ENCODE assay signal across 26 cellular contexts in the genomic region with DNA sequence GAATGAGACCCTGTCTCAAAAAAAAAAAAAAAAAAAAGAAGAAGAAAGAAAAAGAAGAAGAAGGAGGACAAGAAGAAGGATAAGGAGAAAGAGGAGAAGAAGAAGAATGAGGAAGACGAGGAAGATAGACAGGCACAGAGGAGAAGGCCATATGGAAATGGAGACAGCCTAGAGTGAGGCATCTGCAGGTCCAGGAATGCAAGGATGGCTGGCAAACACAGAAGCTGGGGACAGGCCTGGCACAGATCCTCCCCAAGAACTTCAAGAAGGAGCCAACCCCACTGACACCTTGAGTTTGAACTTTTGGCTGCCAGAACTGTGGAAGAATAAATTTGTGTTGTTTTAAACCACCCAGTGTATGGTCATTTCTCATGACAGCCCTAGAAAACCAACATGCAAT. TPM values are rescaled to one million over a fixed set of nuclear protein-coding genes. Genes with fewer than 3 reads are reported as not detected.
DNase-seq lines count a peak whose midpoint lies in the region; ATAC-seq, FAIRE-seq and TF ChIP-seq lines count a peak whose summit lies in the region.
"Had no signal": no experiment of that assay in that cellular context is flagged by ENCODE, and none has a peak within 500 bp of the region (broad histone marks: within the 10 kb centered on the region; RNA-seq: fewer than 3 reads in every experiment).

No MANE protein-coding gene starts in this region.

- no peak for DNase-seq in T-helper 17 cell
- DNase-seq in H1 (ENCODE audit: low read depth in 1 of 2, low spot score in 2 of 2), result no peak
- DNase-seq in posterior vena cava (ENCODE audit: low spot score), result no peak
- DNase-seq in stimulated activated CD4-positive, alpha-beta T cell treated with anti-CD3 and anti-CD28 coated beads, Interleukin-4, amount 100 ng/mL, for 24 hours, result no peak
- no peak for DNase-seq in effector CD8-positive, alpha-beta T cell (lab: John Stamatoyannopoulos, UW)
- DNase-seq: 8988T; ACHN; BE2C; C1 segment of cervical spinal cord; CD4-positive, alpha-beta memory T cell; CD4-positive, CD25-positive, alpha-beta regulatory T cell; CD8-positive, alpha-beta memory T cell; COR-L47; DMS 273 treated with DMSO at 0.1 percent for 48 hours; DMS153; DMS53; DMS79; DND-41; EL; GDM1 had no signal

- H3K56ac ChIP-seq in H1 (replicated peaks; ENCODE audit: insufficient read length, low read depth, low read length), result no peak overlapping the region

- H4K20me1 ChIP-seq in H1 (replicated peaks in 1 of 2; ENCODE audit: control insufficient read depth in 1 of 2, insufficient read depth in 2 of 2, low read length in 2 of 2), result no peaks in the 10 kb centered on the region
- H4K20me1 ChIP-seq: BLaER1 had no signal

- H2BK120ac ChIP-seq in H1 (replicated peaks; ENCODE audit: low read depth, low read length), result no peak overlapping the region

- H2BK20ac ChIP-seq in H1 (ENCODE audit: low read length), result no peak overlapping the region

- no peak overlapping the region; the same call in 1 of the 2 replicates for H4K8ac ChIP-seq in H1 (ENCODE audit: extremely low read depth, insufficient read depth, low read length)

- POLR2A ChIA-PET in H1 (lab: Charles Lee; ENCODE audit: partially characterized antibody), result interaction anchor here (1.1 kb wide), 1 partner anchor 224 kb away, joined by 3 read pairs; the partner anchor contains the start of gene DDIT4

- H3K27ac Mint-ChIP-seq in T-helper 17 cell, result peak overlapping the region; percentile 87

- no peak overlapping the region for H2BK5ac ChIP-seq in H1 (ENCODE audit: low read depth, low read length)

- WGBS in H1 (ENCODE audit: extremely low coverage in 1 of 2, insufficient coverage in 1 of 2, insufficient read length in 1 of 2, insufficient replicate concordance in 2 of 2, low coverage in 1 of 2, low lambda C conversion rate in 2 of 2, missing lambda C conversion rate in 1 of 2), 2 experiments, result 80% methylated on average over 1 of the region's 1 CpG; no CpG with 5 or more reads in 1 of the 2 experiments

- no peaks in the 10 kb centered on the region for H3K36me3 Mint-ChIP-seq in T-helper 17 cell (ENCODE audit: low read depth)
- H3K36me3 Mint-ChIP-seq: CD14-positive monocyte; CD4-positive, alpha-beta memory T cell; CD4-positive, CD25-positive, alpha-beta regulatory T cell; CD8-positive, alpha-beta memory T cell had no signal

- no peak overlapping the region for H3K18ac ChIP-seq in H1 (ENCODE audit: extremely low read depth, low read length)

- no peaks in the 10 kb centered on the region for H3K23me2 ChIP-seq in H1 (ENCODE audit: low read depth, low read length)

- H3K9me3 ChIP-seq in T-helper 17 cell (ENCODE audit: control insufficient read depth, low read length, poor library complexity, severe bottlenecking) (no peaks in the 10 kb centered on the region), H1 (ENCODE audit: insufficient read depth in 2 of 2, low read depth in 1 of 2, low read length in 1 of 2) (0 out of 4 replicates have a peak, but pooled peaks cover 0 to 4% of the 10 kb centered on the region in 2 experiments)
- H3K9me3 ChIP-seq: BE2C, BLaER1 had no signal

- CTCF ChIA-PET in H1 (lab: Charles Lee; ENCODE audit: partially characterized antibody), result interaction anchor here (0.8 to 9.8 kb wide), 34 partner anchors 10 to 706 kb away, joined by 3 to 100 read pairs (median 4); partner anchors contain the start of genes CHST3 and SPOCK2

- FAIRE-seq in H1 (lab: Jason Lieb, UNC), result no peak
- FAIRE-seq: A204.1, GM12878, GM12892, GM18507 had no signal

- no peak overlapping the region for H4K5ac ChIP-seq in H1 (ENCODE audit: insufficient read length, low read depth, low read length)

- TF ChIP-seq CTCF in H1 (IDR thresholded peaks at IDR 0.05; ENCODE audit: control extremely low read depth in 1 of 3, insufficient read depth in 1 of 3, low read depth in 1 of 3, low read length in 3 of 3), result no peak

- H2BK12ac ChIP-seq in H1 (ENCODE audit: low read depth, low read length), result no peak overlapping the region

- no peaks in the 10 kb centered on the region for H3K27me3 ChIP-seq in H1 (replicated peaks in 1 of 4; ENCODE audit: control insufficient read depth in 3 of 4, extremely low read depth in 1 of 4, insufficient read depth in 3 of 4, low read length in 3 of 4)
- H3K27me3 ChIP-seq: BE2C, BLaER1 had no signal

- no peak for TF ChIP-seq RAD21 in H1 (IDR thresholded peaks at IDR 0.05 in 1 of 2, conservative IDR thresholded peaks at IDR 0.05 in 1 of 2; ENCODE audit: low read depth in 2 of 2, low read length in 2 of 2)

- H3K79me1 ChIP-seq in H1 (ENCODE audit: low read depth, low read length), result no peaks in the 10 kb centered on the region

- no peak overlapping the region for H3K4ac ChIP-seq in H1 (replicated peaks; ENCODE audit: insufficient read length, low read depth, low read length)

- H3K4me1 ChIP-seq in H1 (replicated peaks in 1 of 4; ENCODE audit: control insufficient read depth in 3 of 4, insufficient read depth in 4 of 4, low read length in 3 of 4), result peaks cover 0 to 2% (median 0%) of the 10 kb centered on the region in 4 experiments; a peak in 2 of 7 replicates

- H3K79me2 ChIP-seq in H1 (ENCODE audit: control insufficient read depth in 1 of 2, insufficient read depth in 2 of 2, low read length in 2 of 2), result no peaks in the 10 kb centered on the region

- no peaks in the 10 kb centered on the region for H3K36me3 ChIP-seq in H1 (ENCODE audit: control insufficient read depth in 2 of 4, insufficient read depth in 4 of 4, low read length in 3 of 4)
- H3K36me3 ChIP-seq: BE2C, BLaER1 had no signal

- intact Hi-C loops in posterior vena cava (cut with DNase I), result loop anchor here (5.0 to 10.0 kb wide), 2 partner anchors 97 to 155 kb away; no protein-coding TSS in a partner anchor

- no peak for TF ChIP-seq POLR2A in H1 (IDR thresholded peaks at IDR 0.05; ENCODE audit: control extremely low read depth in 1 of 2, low read depth in 2 of 2, low read length in 2 of 2)

- no peak overlapping the region for H3K4me3 ChIP-seq in H1 (ENCODE audit: extremely low read depth in 1 of 4, insufficient read depth in 2 of 4, low read depth in 3 of 4, low read length in 4 of 4)
- H3K4me3 ChIP-seq: BLaER1, GM12878 had no signal

- H4K91ac ChIP-seq in H1 (replicated peaks; ENCODE audit: insufficient read length, low read length), result no peak overlapping the region

- no peak overlapping the region for H3K9ac ChIP-seq in H1 (replicated peaks in 1 of 4; ENCODE audit: extremely low read depth in 1 of 4, low read depth in 3 of 4, low read length in 3 of 4)
- H3K9ac ChIP-seq: BLaER1 had no signal

- no peak for TF ChIP-seq EP300 in H1 (IDR thresholded peaks at IDR 0.05; ENCODE audit: borderline replicate concordance in 1 of 2, low read depth in 2 of 2, low read length in 2 of 2)

- no peak overlapping the region for H3K4me3 Mint-ChIP-seq in T-helper 17 cell
- H3K4me3 Mint-ChIP-seq: CD4-positive, alpha-beta memory T cell; CD4-positive, CD25-positive, alpha-beta regulatory T cell; CD8-positive, alpha-beta memory T cell had no signal

- H2AFZ ChIP-seq in H1 (ENCODE audit: low read length), result no peak overlapping the region

- H3K4me2 ChIP-seq in H1 (ENCODE audit: insufficient read depth in 1 of 2, low read depth in 2 of 2, low read length in 2 of 2), result no peak overlapping the region

- no peak overlapping the region for H3K27ac ChIP-seq in H1 (ENCODE audit: low read depth, low read length)
- H3K27ac ChIP-seq: BLaER1 had no signal

- ATAC-seq in T-helper 17 cell, result no peak

- H3K27me3 Mint-ChIP-seq in T-helper 17 cell, result no peaks in the 10 kb centered on the region
- H3K27me3 Mint-ChIP-seq: CD4-positive, alpha-beta memory T cell had no signal

- 0 out of 2 replicates have a peak overlapping the region, but pooled peaks have one; percentile 0 for H2AK5ac ChIP-seq in H1 (ENCODE audit: low read depth, low read length)

- H3K23ac ChIP-seq in H1 (ENCODE audit: insufficient read length), result no peak overlapping the region

- peaks cover 9% of the 10 kb centered on the region for H3K4me1 Mint-ChIP-seq in T-helper 17 cell
- H3K4me1 Mint-ChIP-seq: CD14-positive monocyte had no signal

- no peak overlapping the region for H2BK15ac ChIP-seq in H1 (ENCODE audit: low read length)

- no peak overlapping the region for H3K14ac ChIP-seq in H1 (ENCODE audit: insufficient read length)

TF ChIP-seq in H1, 55 proteins besides CTCF, POLR2A, EP300 and RAD21 (continues in another document):
- TF ChIP-seq TEAD4 (IDR thresholded peaks at IDR 0.05; ENCODE audit: low read depth, low read length) (no peak), ZNF274 (IDR thresholded peaks at IDR 0.05; ENCODE audit: borderline replicate concordance, extremely low read depth, low read length) (no peak)

RNA-seq across cellular contexts. Expression of gene SPOCK2, which starts 38.9 kb away (rescaled TPM):
- total RNA-seq in T-helper 17 cell (100 to 1,000 TPM; 603 to 772 TPM), posterior vena cava (1 to 10 TPM; 2.4 to 4.5 TPM)
- total RNA-seq in H1 (2021; fragmentation: NEBNext Ultra II Directional; extraction: Animal tissue kit (Norgen Biotek cat#: 25700)), result 1.6 and 1.9 TPM in 2 replicates
- 1.5 and 2.6 TPM in 2 replicates for polyA plus RNA-seq in H1 (2011; rRNA removed)
- polyA plus RNA-seq in H1 (2011; cell fraction: cytosol; rRNA removed), result 2.2 TPM
- 2.9 TPM for polyA plus RNA-seq in H1 (2011; cell fraction: nucleus; rRNA removed)
- 0.66 to 1.3 TPM (median 0.98 TPM) in 4 replicates for polyA plus RNA-seq in H1 (2012, experiment 1 of 2)
- polyA plus RNA-seq in H1 (2012, experiment 2 of 2), result 0.63 TPM
- polyA plus RNA-seq in H1 (2013, experiment 1 of 2), result 2.2 TPM
- polyA plus RNA-seq in H1 (2013, experiment 2 of 2), result 2.1 TPM
- polyA minus RNA-seq in H1 (2011; rRNA and poly(A)+ RNA removed), result 1.1 TPM in 2 replicates
- polyA minus RNA-seq in H1 (2011; cell fraction: cytosol; rRNA and poly(A)+ RNA removed), result 0.73 TPM
- 2.9 TPM for polyA minus RNA-seq in H1 (2011; cell fraction: nucleus; rRNA and poly(A)+ RNA removed)

Comparison
In these comparisons a context has a peak if more than half of its experiments do, and no peak if none do; other contexts are left out.
1. RNA of gene SPOCK2, which starts 38.9 kb away (total RNA-seq): 603 to 772 TPM in T-helper 17 cell; 2.4 to 4.5 TPM in posterior vena cava and 1.6 to 1.9 TPM in H1; every median in the first group is over 100 times any median in the second.